Comparison of ENCODE assay signal across 36 cellular contexts in genomic region chr3:71776543-71776942, GRCh38. TPM values are rescaled to one million over a fixed set of nuclear protein-coding genes. Genes with fewer than 3 reads are reported as not detected.
"Had no signal": no experiment of that assay in that cellular context is flagged by ENCODE, and none has a peak within 500 bp of the region (broad histone marks: within the 10 kb centered on the region; RNA-seq: fewer than 3 reads in every experiment).

No MANE protein-coding gene starts in this region.

- H3K27me3 ChIP-seq: body of pancreas had no signal

- H3K9me3 ChIP-seq: adrenal gland, body of pancreas, breast epithelium had no signal

- DNase-seq: activated B cell treated with CpG ODN at 0.5 μM for 24 hours; activated CD4-positive, alpha-beta memory T cell treated with anti-CD3 and anti-CD28 coated beads, Interleukin-2, amount 10 ng/mL, durations not matched to agents 7 days and 5 days; activated CD4-positive, alpha-beta T cell treated with anti-CD3 and anti-CD28 coated beads for 1 hour; activated CD4-positive, alpha-beta T cell treated with anti-CD3 and anti-CD28 coated beads for 36 hours; activated CD4-positive, alpha-beta T cell treated with anti-CD3 and anti-CD28 coated beads for 48 hours; activated CD4-positive, alpha-beta T cell treated with anti-CD3 and anti-CD28 coated beads, Interleukin-2, amount 10 ng/mL, durations not matched to agents 7 days and 5 days; activated CD4-positive, alpha-beta T cell treated with anti-CD3 and anti-CD28 coated beads, Interleukin-2, amount 50 U/mL, for 48 hours; activated CD8-positive, alpha-beta memory T cell treated with anti-CD3 and anti-CD28 coated beads for 24 hours; activated CD8-positive, alpha-beta memory T cell treated with anti-CD3 and anti-CD28 coated beads, Interleukin-2, amount 10 ng/mL, durations not matched to agents 7 days and 5 days; activated CD8-positive, alpha-beta memory T cell treated with anti-CD3 and anti-CD28 coated beads, Interleukin-2, amount 50 U/mL, for 48 hours; activated CD8-positive, alpha-beta T cell treated with anti-CD3 and anti-CD28 coated beads, Interleukin-2, amount 10 ng/mL, durations not matched to agents 7 days and 5 days; activated effector memory CD4-positive, alpha-beta T cell treated with Interleukin-2 at 50 U/mL for 16 hours; activated gamma-delta T cell; activated naive CD4-positive, alpha-beta T cell treated with anti-CD3 and anti-CD28 coated beads, Interleukin-2, amount 10 ng/mL, durations not matched to agents 7 days and 5 days; activated naive CD4-positive, alpha-beta T cell treated with Interleukin-2 at 50 U/mL for 16 hours; activated naive CD8-positive, alpha-beta T cell treated with anti-CD3 and anti-CD28 coated beads, Interleukin-2, amount 10 ng/mL, durations not matched to agents 7 days and 5 days; activated T-cell treated with anti-CD3 and anti-CD28 coated beads, Interleukin-2, amount 50 U/mL, for 24 hours; activated T-cell treated with anti-CD3 and anti-CD28 coated beads, Interleukin-2, amount 50 U/mL, for 72 hours; adrenal gland; amniotic stem cell; aorta; body of pancreas; brain microvascular endothelial cell; central memory CD4-positive, alpha-beta T cell; T-helper 1 cell; T-helper 9 cell had no signal

- H3K4me3 ChIP-seq: adrenal gland, body of pancreas, breast epithelium had no signal

- H3K4me1 ChIP-seq: adrenal gland, body of pancreas, breast epithelium had no signal

- H3K36me3 Mint-ChIP-seq: activated naive CD4-positive, alpha-beta T cell treated with anti-CD3 and anti-CD28 coated beads, Interleukin-2, amount 10 ng/mL, durations not matched to agents 7 days and 5 days; activated naive CD4-positive, alpha-beta T cell treated with anti-CD3 and anti-CD28 coated beads, Interleukin-2, amount 50 U/mL, for 24 hours; activated naive CD8-positive, alpha-beta T cell; activated naive CD8-positive, alpha-beta T cell treated with anti-CD3 and anti-CD28 coated beads, Interleukin-2, amount 10 ng/mL, durations not matched to agents 7 days and 5 days had no signal

- FAIRE-seq: astrocyte, TTC549 had no signal

- H3K36me3 ChIP-seq: adrenal gland, brain microvascular endothelial cell, breast epithelium had no signal

- H3K27ac Mint-ChIP-seq: activated B cell treated with CpG ODN at 0.5 μM for 24 hours; activated CD4-positive, alpha-beta memory T cell treated with anti-CD3 and anti-CD28 coated beads, Interleukin-2, amount 10 ng/mL, durations not matched to agents 7 days and 5 days; activated CD4-positive, alpha-beta T cell treated with anti-CD3 and anti-CD28 coated beads for 36 hours; activated CD4-positive, alpha-beta T cell treated with anti-CD3 and anti-CD28 coated beads, Interleukin-2, amount 10 ng/mL, durations not matched to agents 7 days and 5 days; activated CD8-positive, alpha-beta memory T cell treated with anti-CD3 and anti-CD28 coated beads, Interleukin-2, amount 10 ng/mL, durations not matched to agents 7 days and 5 days; activated CD8-positive, alpha-beta T cell treated with anti-CD3 and anti-CD28 coated beads, Interleukin-2, amount 10 ng/mL, durations not matched to agents 7 days and 5 days; activated naive CD4-positive, alpha-beta T cell treated with anti-CD3 and anti-CD28 coated beads, Interleukin-2, amount 10 ng/mL, durations not matched to agents 7 days and 5 days; activated naive CD4-positive, alpha-beta T cell treated with anti-CD3 and anti-CD28 coated beads, Interleukin-2, amount 50 U/mL, for 24 hours; activated naive CD8-positive, alpha-beta T cell; activated naive CD8-positive, alpha-beta T cell treated with anti-CD3 and anti-CD28 coated beads, Interleukin-2, amount 10 ng/mL, durations not matched to agents 7 days and 5 days; activated T-cell treated with anti-CD3 and anti-CD28 coated beads, Interleukin-2, amount 50 U/mL, for 24 hours; activated T-cell treated with anti-CD3 and anti-CD28 coated beads, Interleukin-2, amount 50 U/mL, for 72 hours; activated T-helper 1 cell treated with anti-CD3 and anti-CD28 coated beads, Interleukin-12 subunit alpha, Interleukin-12 subunit beta, Interleukin-2, Interleukin-4 antibody, amounts not matched to agents 30 ng/mL and 10 ng/mL and 1 ng/mL, durations not matched to agents 14 hours and 24 hours and 36 hours; activated T-helper 2 cell treated with anti-CD3 and anti-CD28 coated beads, Interferon-gamma antibody, Interleukin-2, Interleukin-4, amounts not matched to agents 10 μg/mL and 5 μg/mL and 100 μg/mL, durations not matched to agents 14 hours and 24 hours and 36 hours; T-helper 1 cell treated with Interleukin-12 subunit alpha and Interleukin-12 subunit beta and Interleukin-4 antibody, amounts not matched to agents 30 μg/mL and 1 μg/mL, for 36 hours; T-helper 2 cell treated with Interferon-gamma antibody and Interleukin-4, amounts not matched to agents 5 μg/mL and 100 μg/mL, for 36 hours had no signal

- H3K4me1 Mint-ChIP-seq: activated B cell treated with CpG ODN at 0.5 μM for 24 hours had no signal

- H3K9me3 Mint-ChIP-seq: activated B cell treated with CpG ODN at 0.5 μM for 24 hours; activated CD4-positive, alpha-beta memory T cell treated with anti-CD3 and anti-CD28 coated beads, Interleukin-2, amount 10 ng/mL, durations not matched to agents 7 days and 5 days; activated CD4-positive, alpha-beta T cell treated with anti-CD3 and anti-CD28 coated beads, Interleukin-2, amount 10 ng/mL, durations not matched to agents 7 days and 5 days; activated naive CD4-positive, alpha-beta T cell treated with anti-CD3 and anti-CD28 coated beads, Interleukin-2, amount 10 ng/mL, durations not matched to agents 7 days and 5 days; activated naive CD4-positive, alpha-beta T cell treated with anti-CD3 and anti-CD28 coated beads, Interleukin-2, amount 50 U/mL, for 24 hours; activated naive CD8-positive, alpha-beta T cell treated with anti-CD3 and anti-CD28 coated beads, Interleukin-2, amount 10 ng/mL, durations not matched to agents 7 days and 5 days; activated T-cell treated with anti-CD3 and anti-CD28 coated beads, Interleukin-2, amount 50 U/mL, for 24 hours; activated T-cell treated with anti-CD3 and anti-CD28 coated beads, Interleukin-2, amount 50 U/mL, for 72 hours; activated T-helper 1 cell treated with anti-CD3 and anti-CD28 coated beads, Interleukin-12 subunit alpha, Interleukin-12 subunit beta, Interleukin-2, Interleukin-4 antibody, amounts not matched to agents 30 ng/mL and 10 ng/mL and 1 ng/mL, durations not matched to agents 14 hours and 24 hours and 36 hours; activated T-helper 2 cell treated with anti-CD3 and anti-CD28 coated beads, Interferon-gamma antibody, Interleukin-2, Interleukin-4, amounts not matched to agents 10 μg/mL and 5 μg/mL and 100 μg/mL, durations not matched to agents 14 hours and 24 hours and 36 hours; T-helper 1 cell treated with Interleukin-12 subunit alpha and Interleukin-12 subunit beta and Interleukin-4 antibody, amounts not matched to agents 30 μg/mL and 1 μg/mL, for 36 hours; T-helper 2 cell treated with Interferon-gamma antibody and Interleukin-4, amounts not matched to agents 5 μg/mL and 100 μg/mL, for 36 hours had no signal

- ATAC-seq: activated CD4-positive, alpha-beta T cell treated with anti-CD3 and anti-CD28 coated beads for 36 hours; activated CD8-positive, alpha-beta memory T cell treated with anti-CD3 and anti-CD28 coated beads, Interleukin-2, amount 10 ng/mL, durations not matched to agents 7 days and 5 days; activated CD8-positive, alpha-beta T cell treated with anti-CD3 and anti-CD28 coated beads, Interleukin-2, amount 10 ng/mL, durations not matched to agents 7 days and 5 days; body of pancreas had no signal

- H3K4me3 Mint-ChIP-seq: activated B cell treated with CpG ODN at 0.5 μM for 24 hours; activated CD4-positive, alpha-beta memory T cell treated with anti-CD3 and anti-CD28 coated beads, Interleukin-2, amount 10 ng/mL, durations not matched to agents 7 days and 5 days; activated CD4-positive, alpha-beta T cell treated with anti-CD3 and anti-CD28 coated beads for 36 hours; activated CD4-positive, alpha-beta T cell treated with anti-CD3 and anti-CD28 coated beads, Interleukin-2, amount 10 ng/mL, durations not matched to agents 7 days and 5 days; activated CD8-positive, alpha-beta memory T cell treated with anti-CD3 and anti-CD28 coated beads, Interleukin-2, amount 10 ng/mL, durations not matched to agents 7 days and 5 days; activated CD8-positive, alpha-beta T cell treated with anti-CD3 and anti-CD28 coated beads, Interleukin-2, amount 10 ng/mL, durations not matched to agents 7 days and 5 days; activated naive CD4-positive, alpha-beta T cell treated with anti-CD3 and anti-CD28 coated beads, Interleukin-2, amount 10 ng/mL, durations not matched to agents 7 days and 5 days; activated naive CD4-positive, alpha-beta T cell treated with anti-CD3 and anti-CD28 coated beads, Interleukin-2, amount 50 U/mL, for 24 hours; activated naive CD8-positive, alpha-beta T cell; activated naive CD8-positive, alpha-beta T cell treated with anti-CD3 and anti-CD28 coated beads, Interleukin-2, amount 10 ng/mL, durations not matched to agents 7 days and 5 days; activated T-cell treated with anti-CD3 and anti-CD28 coated beads, Interleukin-2, amount 50 U/mL, for 24 hours; activated T-cell treated with anti-CD3 and anti-CD28 coated beads, Interleukin-2, amount 50 U/mL, for 72 hours; activated T-helper 1 cell treated with anti-CD3 and anti-CD28 coated beads, Interleukin-12 subunit alpha, Interleukin-12 subunit beta, Interleukin-2, Interleukin-4 antibody, amounts not matched to agents 30 ng/mL and 10 ng/mL and 1 ng/mL, durations not matched to agents 14 hours and 24 hours and 36 hours; T-helper 1 cell treated with Interleukin-12 subunit alpha and Interleukin-12 subunit beta and Interleukin-4 antibody, amounts not matched to agents 30 μg/mL and 1 μg/mL, for 36 hours; T-helper 2 cell treated with Interferon-gamma antibody and Interleukin-4, amounts not matched to agents 5 μg/mL and 100 μg/mL, for 36 hours had no signal

- H3K27ac ChIP-seq: adrenal gland, body of pancreas, brain microvascular endothelial cell, breast epithelium, VCaP had no signal

RNA-seq across cellular contexts. Expression of gene PROK2, which starts 8.4 kb away (rescaled TPM):
- total RNA-seq: activated B cell treated with CpG ODN at 0.5 μM for 24 hours; activated naive CD8-positive, alpha-beta T cell treated with anti-CD3 and anti-CD28 coated beads, Interleukin-2, amount 10 ng/mL, durations not matched to agents 7 days and 5 days; activated T-helper 1 cell treated with anti-CD3 and anti-CD28 coated beads, Interleukin-12 subunit alpha, Interleukin-12 subunit beta, Interleukin-2, Interleukin-4 antibody, amounts not matched to agents 30 ng/mL and 10 ng/mL and 1 ng/mL, durations not matched to agents 14 hours and 24 hours and 36 hours; astrocyte; body of pancreas; breast epithelium had no signal

RNA-seq across cellular contexts. Expression of gene GPR27, which starts 22.9 kb away (rescaled TPM):
- total RNA-seq: activated B cell treated with CpG ODN at 0.5 μM for 24 hours had no signal
